Comparison of ENCODE assay signal across 1 cellular context in the genomic region with DNA sequence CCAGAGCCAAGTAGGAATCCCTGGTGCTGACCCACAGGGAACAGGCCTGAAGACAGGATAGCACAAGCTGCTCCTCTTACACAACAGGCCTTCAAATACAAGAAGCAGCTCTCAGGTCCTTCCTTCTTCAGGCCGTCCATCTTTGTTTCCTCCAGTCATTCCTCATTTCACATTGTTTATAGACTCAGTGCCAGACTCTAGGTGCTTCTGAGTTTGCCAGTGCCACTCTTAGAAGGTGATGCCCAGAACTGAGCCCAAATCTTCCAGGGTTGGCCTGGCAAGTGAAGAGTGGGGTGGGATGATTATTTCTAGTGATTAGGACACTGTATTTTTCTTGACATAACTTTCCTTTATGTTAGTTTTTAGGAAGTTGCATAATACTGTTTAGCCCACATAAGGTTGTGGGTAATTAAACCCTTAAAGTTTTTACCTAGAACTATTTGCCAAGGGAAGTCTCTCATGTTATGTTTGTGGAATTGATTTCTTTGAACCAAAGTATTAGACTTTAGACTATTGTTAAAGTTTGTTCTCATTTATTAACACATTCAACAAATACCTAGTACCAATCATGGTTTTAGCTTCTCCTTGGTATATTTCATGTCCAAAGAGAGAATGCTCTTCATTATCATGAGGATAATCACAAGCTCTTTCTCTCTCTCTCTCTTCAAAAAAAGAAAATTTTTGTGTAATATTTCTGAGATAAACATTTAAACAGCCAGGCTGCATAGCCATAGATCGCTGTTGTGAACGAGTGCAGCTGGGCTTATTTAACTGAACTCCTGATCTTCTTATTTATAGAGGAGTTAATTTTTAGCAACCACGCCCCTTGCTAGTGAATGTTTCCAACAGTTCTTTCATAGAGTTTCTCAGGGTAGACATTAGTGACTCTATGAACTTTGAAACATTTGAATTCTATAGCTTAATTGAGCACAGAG.
A peak's percentile ranks its signal among the peaks of the same experiment; 100 is the strongest.
TF ChIP-seq lines count a peak whose summit lies in the region.

No MANE protein-coding gene starts in this region.

TF ChIP-seq in HepG2, 621 proteins besides CTCF, POLR2A, EP300 and RAD21 (continued from another document and continues in another):
- TF ChIP-seq, protein P1, sequence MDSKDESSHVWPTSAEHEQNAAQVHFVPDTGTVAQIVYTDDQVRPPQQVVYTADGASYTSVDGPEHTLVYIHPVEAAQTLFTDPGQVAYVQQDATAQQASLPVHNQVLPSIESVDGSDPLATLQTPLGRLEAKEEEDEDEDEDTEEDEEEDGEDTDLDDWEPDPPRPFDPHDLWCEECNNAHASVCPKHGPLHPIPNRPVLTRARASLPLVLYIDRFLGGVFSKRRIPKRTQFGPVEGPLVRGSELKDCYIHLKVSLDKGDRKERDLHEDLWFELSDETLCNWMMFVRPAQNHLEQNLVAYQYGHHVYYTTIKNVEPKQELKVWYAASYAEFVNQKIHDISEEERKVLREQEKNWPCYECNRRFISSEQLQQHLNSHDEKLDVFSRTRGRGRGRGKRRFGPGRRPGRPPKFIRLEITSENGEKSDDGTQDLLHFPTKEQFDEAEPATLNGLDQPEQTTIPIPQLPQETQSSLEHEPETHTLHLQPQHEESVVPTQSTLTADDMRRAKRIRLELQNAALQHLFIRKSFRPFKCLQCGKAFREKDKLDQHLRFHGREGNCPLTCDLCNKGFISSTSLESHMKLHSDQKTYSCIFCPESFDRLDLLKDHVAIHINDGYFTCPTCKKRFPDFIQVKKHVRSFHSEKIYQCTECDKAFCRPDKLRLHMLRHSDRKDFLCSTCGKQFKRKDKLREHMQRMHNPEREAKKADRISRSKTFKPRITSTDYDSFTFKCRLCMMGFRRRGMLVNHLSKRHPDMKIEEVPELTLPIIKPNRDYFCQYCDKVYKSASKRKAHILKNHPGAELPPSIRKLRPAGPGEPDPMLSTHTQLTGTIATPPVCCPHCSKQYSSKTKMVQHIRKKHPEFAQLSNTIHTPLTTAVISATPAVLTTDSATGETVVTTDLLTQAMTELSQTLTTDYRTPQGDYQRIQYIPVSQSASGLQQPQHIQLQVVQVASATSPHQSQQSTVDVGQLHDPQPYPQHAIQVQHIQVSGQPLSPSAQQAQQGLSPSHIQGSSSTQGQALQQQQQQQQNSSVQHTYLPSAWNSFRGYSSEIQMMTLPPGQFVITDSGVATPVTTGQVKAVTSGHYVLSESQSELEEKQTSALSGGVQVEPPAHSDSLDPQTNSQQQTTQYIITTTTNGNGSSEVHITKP (CRISPR knock-in tag; IDR thresholded peaks at IDR 0.05; ENCODE audit: low read depth) = 0 out of 2 replicates have a peak, but pooled peaks have one; percentile 20
- no peak for TF ChIP-seq RXRA (CRISPR knock-in tag; IDR thresholded peaks at IDR 0.05)
- no peak for TF ChIP-seq NFRKB (IDR thresholded peaks at IDR 0.05)
- no peak for TF ChIP-seq CBX1 (IDR thresholded peaks at IDR 0.05; ENCODE audit: low read depth)
- no peak for TF ChIP-seq FOXA1 (IDR thresholded peaks at IDR 0.05)
- TF ChIP-seq FOXA1 (CRISPR knock-in tag; IDR thresholded peaks at IDR 0.05) = peak; percentile 46
- no peak for TF ChIP-seq ZNF224 (CRISPR knock-in tag; IDR thresholded peaks at IDR 0.05)
- TF ChIP-seq, protein P2, sequence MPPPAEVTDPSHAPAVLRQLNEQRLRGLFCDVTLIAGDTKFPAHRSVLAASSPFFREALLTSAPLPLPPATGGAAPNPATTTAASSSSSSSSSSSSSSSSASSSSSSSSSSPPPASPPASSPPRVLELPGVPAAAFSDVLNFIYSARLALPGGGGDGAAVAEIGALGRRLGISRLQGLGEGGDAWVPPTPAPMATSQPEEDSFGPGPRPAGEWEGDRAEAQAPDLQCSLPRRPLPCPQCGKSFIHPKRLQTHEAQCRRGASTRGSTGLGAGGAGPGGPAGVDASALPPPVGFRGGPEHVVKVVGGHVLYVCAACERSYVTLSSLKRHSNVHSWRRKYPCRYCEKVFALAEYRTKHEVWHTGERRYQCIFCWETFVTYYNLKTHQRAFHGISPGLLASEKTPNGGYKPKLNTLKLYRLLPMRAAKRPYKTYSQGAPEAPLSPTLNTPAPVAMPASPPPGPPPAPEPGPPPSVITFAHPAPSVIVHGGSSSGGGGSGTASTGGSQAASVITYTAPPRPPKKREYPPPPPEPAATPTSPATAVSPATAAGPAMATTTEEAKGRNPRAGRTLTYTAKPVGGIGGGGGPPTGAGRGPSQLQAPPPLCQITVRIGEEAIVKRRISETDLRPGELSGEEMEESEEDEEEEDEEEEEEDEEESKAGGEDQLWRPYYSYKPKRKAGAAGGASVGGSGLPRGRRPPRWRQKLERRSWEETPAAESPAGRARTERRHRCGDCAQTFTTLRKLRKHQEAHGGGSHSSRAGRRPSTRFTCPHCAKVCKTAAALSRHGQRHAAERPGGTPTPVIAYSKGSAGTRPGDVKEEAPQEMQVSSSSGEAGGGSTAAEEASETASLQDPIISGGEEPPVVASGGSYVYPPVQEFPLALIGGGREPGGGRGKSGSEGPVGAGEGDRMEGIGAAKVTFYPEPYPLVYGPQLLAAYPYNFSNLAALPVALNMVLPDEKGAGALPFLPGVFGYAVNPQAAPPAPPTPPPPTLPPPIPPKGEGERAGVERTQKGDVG (CRISPR knock-in tag; IDR thresholded peaks at IDR 0.05; ENCODE audit: borderline replicate concordance) = no peak
- peak; percentile 47; the same call in 1 of the 2 replicates for TF ChIP-seq YEATS4 (CRISPR knock-in tag; IDR thresholded peaks at IDR 0.05; ENCODE audit: borderline replicate concordance)
- TF ChIP-seq, protein P3, sequence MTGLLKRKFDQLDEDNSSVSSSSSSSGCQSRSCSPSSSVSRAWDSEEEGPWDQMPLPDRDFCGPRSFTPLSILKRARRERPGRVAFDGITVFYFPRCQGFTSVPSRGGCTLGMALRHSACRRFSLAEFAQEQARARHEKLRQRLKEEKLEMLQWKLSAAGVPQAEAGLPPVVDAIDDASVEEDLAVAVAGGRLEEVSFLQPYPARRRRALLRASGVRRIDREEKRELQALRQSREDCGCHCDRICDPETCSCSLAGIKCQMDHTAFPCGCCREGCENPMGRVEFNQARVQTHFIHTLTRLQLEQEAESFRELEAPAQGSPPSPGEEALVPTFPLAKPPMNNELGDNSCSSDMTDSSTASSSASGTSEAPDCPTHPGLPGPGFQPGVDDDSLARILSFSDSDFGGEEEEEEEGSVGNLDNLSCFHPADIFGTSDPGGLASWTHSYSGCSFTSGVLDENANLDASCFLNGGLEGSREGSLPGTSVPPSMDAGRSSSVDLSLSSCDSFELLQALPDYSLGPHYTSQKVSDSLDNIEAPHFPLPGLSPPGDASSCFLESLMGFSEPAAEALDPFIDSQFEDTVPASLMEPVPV (CRISPR knock-in tag; IDR thresholded peaks at IDR 0.05) = no peak
- TF ChIP-seq CREM (IDR thresholded peaks at IDR 0.05) = peak; percentile 94
- TF ChIP-seq CREM (CRISPR knock-in tag; IDR thresholded peaks at IDR 0.05) = no peak
- TF ChIP-seq, protein P4, sequence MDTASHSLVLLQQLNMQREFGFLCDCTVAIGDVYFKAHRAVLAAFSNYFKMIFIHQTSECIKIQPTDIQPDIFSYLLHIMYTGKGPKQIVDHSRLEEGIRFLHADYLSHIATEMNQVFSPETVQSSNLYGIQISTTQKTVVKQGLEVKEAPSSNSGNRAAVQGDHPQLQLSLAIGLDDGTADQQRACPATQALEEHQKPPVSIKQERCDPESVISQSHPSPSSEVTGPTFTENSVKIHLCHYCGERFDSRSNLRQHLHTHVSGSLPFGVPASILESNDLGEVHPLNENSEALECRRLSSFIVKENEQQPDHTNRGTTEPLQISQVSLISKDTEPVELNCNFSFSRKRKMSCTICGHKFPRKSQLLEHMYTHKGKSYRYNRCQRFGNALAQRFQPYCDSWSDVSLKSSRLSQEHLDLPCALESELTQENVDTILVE (CRISPR knock-in tag; IDR thresholded peaks at IDR 0.05) = 0 out of 2 replicates have a peak, but pooled peaks have one; percentile 30
- TF ChIP-seq ZNF530 (CRISPR knock-in tag; IDR thresholded peaks at IDR 0.05; ENCODE audit: low read depth) = no peak
- TF ChIP-seq MAF1 (CRISPR knock-in tag; IDR thresholded peaks at IDR 0.05; ENCODE audit: borderline replicate concordance) = no peak
- TF ChIP-seq ZNF83 (CRISPR knock-in tag; IDR thresholded peaks at IDR 0.05; ENCODE audit: borderline replicate concordance) = no peak
- no peak for TF ChIP-seq MIER3 (CRISPR knock-in tag; IDR thresholded peaks at IDR 0.05; ENCODE audit: borderline replicate concordance)
- TF ChIP-seq ZNF343 (CRISPR knock-in tag; IDR thresholded peaks at IDR 0.05) = no peak
- TF ChIP-seq NFE2L1 (CRISPR knock-in tag; IDR thresholded peaks at IDR 0.05; ENCODE audit: borderline replicate concordance) = no peak
- no peak for TF ChIP-seq ZNF20 (CRISPR knock-in tag; IDR thresholded peaks at IDR 0.05)
- TF ChIP-seq ZNF589 (CRISPR knock-in tag; conservative IDR thresholded peaks at IDR 0.05) = no peak
- TF ChIP-seq CBX5 (CRISPR knock-in tag; IDR thresholded peaks at IDR 0.05; ENCODE audit: borderline replicate concordance) = peak; percentile 59; the same call in 1 of the 2 replicates
- TF ChIP-seq ZNF615 (CRISPR knock-in tag; IDR thresholded peaks at IDR 0.05; ENCODE audit: borderline replicate concordance) = no peak
- peak; percentile 15; the same call in 1 of the 2 replicates for TF ChIP-seq SAP130 (CRISPR knock-in tag; IDR thresholded peaks at IDR 0.05; ENCODE audit: low read depth)
- peak; percentile 68 for TF ChIP-seq NR2F6 (IDR thresholded peaks at IDR 0.05)
- TF ChIP-seq NR2F6 (CRISPR knock-in tag; IDR thresholded peaks at IDR 0.05) = peak; percentile 54; the same call in 1 of the 2 replicates
- TF ChIP-seq RARG (CRISPR knock-in tag; IDR thresholded peaks at IDR 0.05; ENCODE audit: low read depth) = no peak
- peak; percentile 13; the same call in 1 of the 2 replicates for TF ChIP-seq GATA4 (IDR thresholded peaks at IDR 0.05; ENCODE audit: borderline replicate concordance, low read depth)
- TF ChIP-seq ZNF484 (CRISPR knock-in tag; IDR thresholded peaks at IDR 0.05; ENCODE audit: borderline replicate concordance, low read depth) = no peak
- TF ChIP-seq, protein P5, sequence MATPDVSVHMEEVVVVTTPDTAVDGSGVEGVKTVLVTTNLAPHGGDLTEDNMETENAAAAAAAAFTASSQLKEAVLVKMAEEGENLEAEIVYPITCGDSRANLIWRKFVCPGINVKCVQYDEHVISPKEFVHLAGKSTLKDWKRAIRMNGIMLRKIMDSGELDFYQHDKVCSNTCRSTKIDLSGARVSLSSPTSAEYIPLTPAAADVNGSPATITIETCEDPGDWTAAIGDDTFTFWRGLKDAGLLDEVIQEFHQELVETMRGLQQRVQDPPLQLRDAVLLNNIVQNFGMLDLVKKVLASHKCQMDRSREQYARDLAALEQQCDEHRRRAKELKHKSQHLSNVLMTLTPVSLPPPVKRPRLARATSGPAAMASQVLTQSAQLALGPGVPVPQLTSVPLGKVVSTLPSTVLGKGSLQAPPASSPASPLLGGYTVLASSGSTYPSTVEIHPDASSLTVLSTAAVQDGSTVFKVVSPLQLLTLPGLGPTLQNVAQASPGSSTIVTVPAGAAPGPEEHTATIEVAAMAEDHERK (CRISPR knock-in tag; IDR thresholded peaks at IDR 0.05; ENCODE audit: low read depth) = no peak
- no peak for TF ChIP-seq TOE1 (CRISPR knock-in tag; IDR thresholded peaks at IDR 0.05)
- TF ChIP-seq ZNF296 (CRISPR knock-in tag; conservative IDR thresholded peaks at IDR 0.05) = no peak
- TF ChIP-seq SOX13 (IDR thresholded peaks at IDR 0.05) = no peak
- TF ChIP-seq SOX13 (CRISPR knock-in tag; conservative IDR thresholded peaks at IDR 0.05 in 1 of 2, IDR thresholded peaks at IDR 0.05 in 1 of 2) = peak; percentile 33 to 56; a peak in 2 of 4 replicates
- TF ChIP-seq ZKSCAN5 (CRISPR knock-in tag; IDR thresholded peaks at IDR 0.05) = no peak
- TF ChIP-seq, protein P6, sequence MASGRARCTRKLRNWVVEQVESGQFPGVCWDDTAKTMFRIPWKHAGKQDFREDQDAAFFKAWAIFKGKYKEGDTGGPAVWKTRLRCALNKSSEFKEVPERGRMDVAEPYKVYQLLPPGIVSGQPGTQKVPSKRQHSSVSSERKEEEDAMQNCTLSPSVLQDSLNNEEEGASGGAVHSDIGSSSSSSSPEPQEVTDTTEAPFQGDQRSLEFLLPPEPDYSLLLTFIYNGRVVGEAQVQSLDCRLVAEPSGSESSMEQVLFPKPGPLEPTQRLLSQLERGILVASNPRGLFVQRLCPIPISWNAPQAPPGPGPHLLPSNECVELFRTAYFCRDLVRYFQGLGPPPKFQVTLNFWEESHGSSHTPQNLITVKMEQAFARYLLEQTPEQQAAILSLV (CRISPR knock-in tag; IDR thresholded peaks at IDR 0.05; ENCODE audit: borderline replicate concordance) = no peak
- TF ChIP-seq FOXK1 (CRISPR knock-in tag; IDR thresholded peaks at IDR 0.05; ENCODE audit: borderline replicate concordance, low read depth) = no peak
- no peak for TF ChIP-seq ZNF883 (CRISPR knock-in tag; IDR thresholded peaks at IDR 0.05; ENCODE audit: not compliant biosample characterization)
- TF ChIP-seq, protein P7, sequence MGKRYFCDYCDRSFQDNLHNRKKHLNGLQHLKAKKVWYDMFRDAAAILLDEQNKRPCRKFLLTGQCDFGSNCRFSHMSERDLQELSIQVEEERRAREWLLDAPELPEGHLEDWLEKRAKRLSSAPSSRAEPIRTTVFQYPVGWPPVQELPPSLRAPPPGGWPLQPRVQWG (CRISPR knock-in tag; IDR thresholded peaks at IDR 0.05; ENCODE audit: borderline replicate concordance, low read depth) = no peak
- no peak for TF ChIP-seq ZNF746 (CRISPR knock-in tag; IDR thresholded peaks at IDR 0.05)
- TF ChIP-seq, protein P8, sequence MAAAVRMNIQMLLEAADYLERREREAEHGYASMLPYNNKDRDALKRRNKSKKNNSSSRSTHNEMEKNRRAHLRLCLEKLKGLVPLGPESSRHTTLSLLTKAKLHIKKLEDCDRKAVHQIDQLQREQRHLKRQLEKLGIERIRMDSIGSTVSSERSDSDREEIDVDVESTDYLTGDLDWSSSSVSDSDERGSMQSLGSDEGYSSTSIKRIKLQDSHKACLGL (CRISPR knock-in tag; IDR thresholded peaks at IDR 0.05) = no peak
- TF ChIP-seq KDM3A (CRISPR knock-in tag; IDR thresholded peaks at IDR 0.05; ENCODE audit: low read depth) = 0 out of 2 replicates have a peak, but pooled peaks have one; percentile 14
- peak; percentile 74 for TF ChIP-seq ZNF816 (CRISPR knock-in tag; IDR thresholded peaks at IDR 0.05; ENCODE audit: borderline replicate concordance)
- TF ChIP-seq, protein P9, sequence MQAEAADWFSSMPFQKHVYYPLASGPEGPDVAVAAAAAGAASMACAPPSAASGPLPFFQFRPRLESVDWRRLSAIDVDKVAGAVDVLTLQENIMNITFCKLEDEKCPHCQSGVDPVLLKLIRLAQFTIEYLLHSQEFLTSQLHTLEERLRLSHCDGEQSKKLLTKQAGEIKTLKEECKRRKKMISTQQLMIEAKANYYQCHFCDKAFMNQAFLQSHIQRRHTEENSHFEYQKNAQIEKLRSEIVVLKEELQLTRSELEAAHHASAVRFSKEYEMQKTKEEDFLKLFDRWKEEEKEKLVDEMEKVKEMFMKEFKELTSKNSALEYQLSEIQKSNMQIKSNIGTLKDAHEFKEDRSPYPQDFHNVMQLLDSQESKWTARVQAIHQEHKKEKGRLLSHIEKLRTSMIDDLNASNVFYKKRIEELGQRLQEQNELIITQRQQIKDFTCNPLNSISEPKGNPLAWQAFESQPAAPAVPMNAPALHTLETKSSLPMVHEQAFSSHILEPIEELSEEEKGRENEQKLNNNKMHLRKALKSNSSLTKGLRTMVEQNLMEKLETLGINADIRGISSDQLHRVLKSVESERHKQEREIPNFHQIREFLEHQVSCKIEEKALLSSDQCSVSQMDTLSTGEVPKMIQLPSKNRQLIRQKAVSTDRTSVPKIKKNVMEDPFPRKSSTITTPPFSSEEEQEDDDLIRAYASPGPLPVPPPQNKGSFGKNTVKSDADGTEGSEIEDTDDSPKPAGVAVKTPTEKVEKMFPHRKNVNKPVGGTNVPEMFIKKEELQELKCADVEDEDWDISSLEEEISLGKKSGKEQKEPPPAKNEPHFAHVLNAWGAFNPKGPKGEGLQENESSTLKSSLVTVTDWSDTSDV (CRISPR knock-in tag; IDR thresholded peaks at IDR 0.05) = no peak
- TF ChIP-seq ZNF317 (CRISPR knock-in tag; IDR thresholded peaks at IDR 0.05) = no peak
